8 cellular contexts compared by ENCODE assay signal in the genomic region with DNA sequence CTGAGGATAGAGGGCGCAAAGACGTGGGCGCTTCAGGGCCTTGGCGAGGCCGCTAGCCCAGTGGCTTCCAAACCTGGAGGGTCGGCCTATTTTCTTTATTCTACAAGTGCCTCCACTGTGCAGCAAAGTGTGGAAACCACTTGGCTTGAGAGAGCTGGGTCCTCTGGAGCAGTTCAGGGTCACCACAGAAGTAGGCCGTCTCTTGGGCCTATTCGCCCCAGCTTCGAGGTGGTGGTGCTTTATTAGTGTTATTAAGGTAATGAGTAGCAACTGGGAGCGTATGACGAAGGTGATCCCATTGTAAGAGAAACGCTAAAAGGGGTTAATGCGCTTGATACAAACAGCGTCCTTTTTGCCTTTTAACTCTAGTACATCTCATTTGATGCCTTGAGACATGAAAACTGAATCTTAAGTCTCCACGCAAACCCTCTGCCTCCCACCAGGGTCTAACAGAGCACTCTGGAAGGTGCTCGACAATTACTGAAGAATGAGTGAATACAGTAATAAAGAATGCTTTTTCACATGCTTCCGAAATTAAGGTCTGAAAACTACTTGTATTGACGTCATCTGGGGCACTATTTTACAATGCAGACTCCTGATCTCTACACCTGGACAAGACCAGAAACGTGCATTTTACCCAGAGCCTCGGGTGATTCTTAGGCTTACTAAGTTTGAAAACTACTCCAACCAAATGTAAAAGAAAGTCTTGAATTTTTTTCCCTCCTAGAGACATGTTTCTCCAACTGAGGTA. TPM values are rescaled to one million over a fixed set of nuclear protein-coding genes. Genes with fewer than 3 reads are reported as not detected.
DNase-seq lines count a peak whose midpoint lies in the region; ATAC-seq and TF ChIP-seq lines count a peak whose summit lies in the region.

No MANE protein-coding gene starts in this region.

- H3K9me3 ChIP-seq in lower lobe of right lung (no peaks in the 10 kb centered on the region), upper lobe of right lung (no peaks in the 10 kb centered on the region)

- H3K27me3 Mint-ChIP-seq in activated CD4-positive, alpha-beta T cell treated with anti-CD3 and anti-CD28 coated beads for 36 hours, result peaks cover 15% of the 10 kb centered on the region
- H3K27me3 Mint-ChIP-seq in brain, result peaks cover 36% of the 10 kb centered on the region

- DNase-seq in activated CD4-positive, alpha-beta T cell treated with anti-CD3 and anti-CD28 coated beads for 36 hours, result no peak
- DNase-seq in activated CD4-positive, alpha-beta T cell treated with anti-CD3 and anti-CD28 coated beads for 48 hours, result no peak
- DNase-seq in HL-60 (ENCODE audit: low read depth in 1 of 2, low spot score in 1 of 2) (no peak), lower lobe of right lung (no peak), upper lobe of right lung (no peak), NCI-H526 treated with DMSO at 0.1 percent for 48 hours (lab: John Stamatoyannopoulos, UW) (no peak), UCSD-AML1 (lab: John Stamatoyannopoulos, UW; ENCODE audit: unreplicated experiment) (no peak)

- H3K4me1 ChIP-seq in lower lobe of right lung (peaks cover 36% of the 10 kb centered on the region), upper lobe of right lung (peaks cover 11% of the 10 kb centered on the region)

- CTCF ChIA-PET in activated CD4-positive, alpha-beta T cell treated with anti-CD3 and anti-CD28 coated beads for 36 hours (lab: Charles Lee), result interaction anchor here (1.2 kb wide), 1 partner anchor 381 kb away, joined by 3 read pairs; the partner anchor contains the start of genes PHTF2 and TMEM60

- no peaks in the 10 kb centered on the region for H3K27me3 ChIP-seq in HL-60 (ENCODE audit: insufficient read depth, poor library complexity, severe bottlenecking)
- H3K27me3 ChIP-seq in lower lobe of right lung (ENCODE audit: low read depth), result no peaks in the 10 kb centered on the region
- no peaks in the 10 kb centered on the region for H3K27me3 ChIP-seq in upper lobe of right lung

- H3K4me3 ChIP-seq in HL-60 (replicated peaks; ENCODE audit: insufficient read depth, low read length), result peak overlapping the region; percentile 56
- peak overlapping the region; percentile 80 for H3K4me3 ChIP-seq in lower lobe of right lung
- H3K4me3 ChIP-seq in upper lobe of right lung, result peak overlapping the region; percentile 72

- H3K36me3 Mint-ChIP-seq in activated CD4-positive, alpha-beta T cell treated with anti-CD3 and anti-CD28 coated beads for 36 hours (ENCODE audit: low read depth), result no peaks in the 10 kb centered on the region
- H3K36me3 Mint-ChIP-seq in brain, result no peaks in the 10 kb centered on the region

- no peak for ATAC-seq in activated CD4-positive, alpha-beta T cell treated with anti-CD3 and anti-CD28 coated beads for 36 hours
- ATAC-seq in lower lobe of right lung (peak in 1 of 2 donors; percentile 40), upper lobe of right lung (peak; percentile 52)

- H3K36me3 ChIP-seq in lower lobe of right lung (no peaks in the 10 kb centered on the region), upper lobe of right lung (no peaks in the 10 kb centered on the region)

- H3K27ac ChIP-seq in HL-60 (replicated peaks) (no peak overlapping the region), lower lobe of right lung (peak overlapping the region; percentile 96), upper lobe of right lung (peak overlapping the region; percentile 95)

- no peaks in the 10 kb centered on the region for H3K9me3 Mint-ChIP-seq in activated CD4-positive, alpha-beta T cell treated with anti-CD3 and anti-CD28 coated beads for 36 hours (ENCODE audit: low read depth)
- peaks cover 0 to 7% (median 0%) of the 10 kb centered on the region in 5 experiments for H3K9me3 Mint-ChIP-seq in brain

- H3K4me3 Mint-ChIP-seq in activated CD4-positive, alpha-beta T cell treated with anti-CD3 and anti-CD28 coated beads for 36 hours, result peak overlapping the region; percentile 48
- peak overlapping the region in 3 of 5 experiments; percentile 56 to 73 (median 65) for H3K4me3 Mint-ChIP-seq in brain

- peaks cover 41% of the 10 kb centered on the region for H3K4me1 Mint-ChIP-seq in activated CD4-positive, alpha-beta T cell treated with anti-CD3 and anti-CD28 coated beads for 36 hours
- peaks cover 14% of the 10 kb centered on the region for H3K4me1 Mint-ChIP-seq in brain

- intact Hi-C loops in activated CD4-positive, alpha-beta T cell treated with anti-CD3 and anti-CD28 coated beads for 36 hours (cut with DNase I, micrococcal nuclease), result loop anchor here (1.0 to 5.0 kb wide), 3 partner anchors 23 to 121 kb away; partner anchors contain the start of gene PTPN12 (in 2 of the 2)
- intact Hi-C loops in lower lobe of right lung (cut with DNase I), result no loop called here
- intact Hi-C loops in upper lobe of right lung (cut with DNase I), result no loop called here

- TF ChIP-seq CTCF in HL-60 (IDR thresholded peaks at IDR 0.05; ENCODE audit: insufficient read depth, low read length) (no peak), brain (conservative IDR thresholded peaks at IDR 0.05) (no peak), lower lobe of right lung (IDR thresholded peaks at IDR 0.05) (no peak), upper lobe of right lung (IDR thresholded peaks at IDR 0.05) (no peak)

- H3K27ac Mint-ChIP-seq in activated CD4-positive, alpha-beta T cell treated with anti-CD3 and anti-CD28 coated beads for 36 hours, result no peak overlapping the region
- no peak overlapping the region for H3K27ac Mint-ChIP-seq in brain

- POLR2A ChIA-PET in activated CD4-positive, alpha-beta T cell treated with anti-CD3 and anti-CD28 coated beads for 36 hours (lab: Charles Lee), result no interaction called here

RNA-seq across cellular contexts. Expression of gene GSAP, which starts 0.6 kb away (rescaled TPM):
- 1 to 10 TPM; 1.1 to 1.4 TPM for total RNA-seq in activated CD4-positive, alpha-beta T cell treated with anti-CD3 and anti-CD28 coated beads for 36 hours
- polyA plus RNA-seq in brain (ENCODE audit: insufficient read depth, low read depth, low replicate concordance), result 1.4 TPM
- total RNA-seq in lower lobe of right lung (80.0 TPM), upper lobe of right lung (64.9 TPM)

Comparison
In these comparisons a context has a peak if more than half of its experiments do, and no peak if none do; other contexts are left out.
1. RNA of gene GSAP, which starts 0.6 kb away (total RNA-seq): 80.0 TPM in lower lobe of right lung (single experiment) and 64.9 TPM in upper lobe of right lung (single experiment); 1.1 to 1.4 TPM in activated CD4-positive, alpha-beta T cell treated with anti-CD3 and anti-CD28 coated beads for 36 hours; every median in the first group is over 10 times any median in the second.
2. intact Hi-C loops: an anchor here in activated CD4-positive, alpha-beta T cell treated with anti-CD3 and anti-CD28 coated beads for 36 hours (1.0 to 5.0 kb wide); none called in lower lobe of right lung and upper lobe of right lung.
3. Peak in every context shown above with its lines, with median percentiles within 50 percentile points of each other: H3K4me3 ChIP-seq.